Comparison of ENCODE assay signal across 1 cellular context in the genomic region with DNA sequence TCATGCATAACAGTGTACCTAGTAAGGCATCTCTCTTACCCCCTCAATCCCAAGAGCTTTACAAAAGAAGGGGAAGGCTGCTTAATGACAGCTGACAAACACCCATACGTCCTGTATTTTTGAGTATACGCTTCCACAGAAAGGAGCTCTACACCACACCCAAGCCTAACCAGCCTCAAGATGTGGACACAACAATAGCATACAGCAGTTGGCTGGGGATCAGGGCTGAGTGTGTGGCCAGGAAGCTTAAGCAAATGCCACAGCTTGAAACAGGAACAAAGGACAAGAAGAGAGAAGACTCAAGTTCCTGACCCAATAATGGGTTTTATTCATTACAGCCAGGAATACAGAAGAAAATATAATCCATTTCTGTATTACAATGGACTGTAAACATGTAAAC.
TF ChIP-seq lines count a peak whose summit lies in the region.

No MANE protein-coding gene starts in this region.

TF ChIP-seq in GM23338, 12 proteins besides CTCF, POLR2A, EP300 and RAD21 (continued from another document):
- TF ChIP-seq, protein P1, sequence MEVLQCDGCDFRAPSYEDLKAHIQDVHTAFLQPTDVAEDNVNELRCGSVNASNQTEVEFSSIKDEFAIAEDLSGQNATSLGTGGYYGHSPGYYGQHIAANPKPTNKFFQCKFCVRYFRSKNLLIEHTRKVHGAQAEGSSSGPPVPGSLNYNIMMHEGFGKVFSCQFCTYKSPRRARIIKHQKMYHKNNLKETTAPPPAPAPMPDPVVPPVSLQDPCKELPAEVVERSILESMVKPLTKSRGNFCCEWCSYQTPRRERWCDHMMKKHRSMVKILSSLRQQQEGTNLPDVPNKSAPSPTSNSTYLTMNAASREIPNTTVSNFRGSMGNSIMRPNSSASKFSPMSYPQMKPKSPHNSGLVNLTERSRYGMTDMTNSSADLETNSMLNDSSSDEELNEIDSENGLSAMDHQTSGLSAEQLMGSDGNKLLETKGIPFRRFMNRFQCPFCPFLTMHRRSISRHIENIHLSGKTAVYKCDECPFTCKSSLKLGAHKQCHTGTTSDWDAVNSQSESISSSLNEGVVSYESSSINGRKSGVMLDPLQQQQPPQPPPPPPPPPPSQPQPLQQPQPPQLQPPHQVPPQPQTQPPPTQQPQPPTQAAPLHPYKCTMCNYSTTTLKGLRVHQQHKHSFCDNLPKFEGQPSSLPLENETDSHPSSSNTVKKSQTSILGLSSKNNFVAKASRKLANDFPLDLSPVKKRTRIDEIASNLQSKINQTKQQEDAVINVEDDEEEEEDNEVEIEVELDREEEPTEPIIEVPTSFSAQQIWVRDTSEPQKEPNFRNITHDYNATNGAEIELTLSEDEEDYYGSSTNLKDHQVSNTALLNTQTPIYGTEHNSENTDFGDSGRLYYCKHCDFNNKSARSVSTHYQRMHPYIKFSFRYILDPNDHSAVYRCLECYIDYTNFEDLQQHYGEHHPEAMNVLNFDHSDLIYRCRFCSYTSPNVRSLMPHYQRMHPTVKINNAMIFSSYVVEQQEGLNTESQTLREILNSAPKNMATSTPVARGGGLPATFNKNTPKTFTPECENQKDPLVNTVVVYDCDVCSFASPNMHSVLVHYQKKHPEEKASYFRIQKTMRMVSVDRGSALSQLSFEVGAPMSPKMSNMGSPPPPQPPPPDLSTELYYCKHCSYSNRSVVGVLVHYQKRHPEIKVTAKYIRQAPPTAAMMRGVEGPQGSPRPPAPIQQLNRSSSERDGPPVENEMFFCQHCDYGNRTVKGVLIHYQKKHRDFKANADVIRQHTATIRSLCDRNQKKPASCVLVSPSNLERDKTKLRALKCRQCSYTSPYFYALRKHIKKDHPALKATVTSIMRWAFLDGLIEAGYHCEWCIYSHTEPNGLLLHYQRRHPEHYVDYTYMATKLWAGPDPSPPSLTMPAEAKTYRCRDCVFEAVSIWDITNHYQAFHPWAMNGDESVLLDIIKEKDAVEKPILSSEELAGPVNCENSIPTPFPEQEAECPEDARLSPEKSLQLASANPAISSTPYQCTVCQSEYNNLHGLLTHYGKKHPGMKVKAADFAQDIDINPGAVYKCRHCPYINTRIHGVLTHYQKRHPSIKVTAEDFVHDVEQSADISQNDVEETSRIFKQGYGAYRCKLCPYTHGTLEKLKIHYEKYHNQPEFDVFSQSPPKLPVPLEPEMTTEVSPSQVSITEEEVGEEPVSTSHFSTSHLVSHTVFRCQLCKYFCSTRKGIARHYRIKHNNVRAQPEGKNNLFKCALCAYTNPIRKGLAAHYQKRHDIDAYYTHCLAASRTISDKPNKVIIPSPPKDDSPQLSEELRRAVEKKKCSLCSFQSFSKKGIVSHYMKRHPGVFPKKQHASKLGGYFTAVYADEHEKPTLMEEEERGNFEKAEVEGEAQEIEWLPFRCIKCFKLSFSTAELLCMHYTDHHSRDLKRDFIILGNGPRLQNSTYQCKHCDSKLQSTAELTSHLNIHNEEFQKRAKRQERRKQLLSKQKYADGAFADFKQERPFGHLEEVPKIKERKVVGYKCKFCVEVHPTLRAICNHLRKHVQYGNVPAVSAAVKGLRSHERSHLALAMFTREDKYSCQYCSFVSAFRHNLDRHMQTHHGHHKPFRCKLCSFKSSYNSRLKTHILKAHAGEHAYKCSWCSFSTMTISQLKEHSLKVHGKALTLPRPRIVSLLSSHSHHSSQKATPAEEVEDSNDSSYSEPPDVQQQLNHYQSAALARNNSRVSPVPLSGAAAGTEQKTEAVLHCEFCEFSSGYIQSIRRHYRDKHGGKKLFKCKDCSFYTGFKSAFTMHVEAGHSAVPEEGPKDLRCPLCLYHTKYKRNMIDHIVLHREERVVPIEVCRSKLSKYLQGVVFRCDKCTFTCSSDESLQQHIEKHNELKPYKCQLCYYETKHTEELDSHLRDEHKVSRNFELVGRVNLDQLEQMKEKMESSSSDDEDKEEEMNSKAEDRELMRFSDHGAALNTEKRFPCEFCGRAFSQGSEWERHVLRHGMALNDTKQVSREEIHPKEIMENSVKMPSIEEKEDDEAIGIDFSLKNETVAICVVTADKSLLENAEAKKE (CRISPR knock-in tag; IDR thresholded peaks at IDR 0.05), result no peak
- TF ChIP-seq JUNB (IDR thresholded peaks at IDR 0.05; ENCODE audit: unreplicated experiment), result no peak
- TF ChIP-seq, protein P2, sequence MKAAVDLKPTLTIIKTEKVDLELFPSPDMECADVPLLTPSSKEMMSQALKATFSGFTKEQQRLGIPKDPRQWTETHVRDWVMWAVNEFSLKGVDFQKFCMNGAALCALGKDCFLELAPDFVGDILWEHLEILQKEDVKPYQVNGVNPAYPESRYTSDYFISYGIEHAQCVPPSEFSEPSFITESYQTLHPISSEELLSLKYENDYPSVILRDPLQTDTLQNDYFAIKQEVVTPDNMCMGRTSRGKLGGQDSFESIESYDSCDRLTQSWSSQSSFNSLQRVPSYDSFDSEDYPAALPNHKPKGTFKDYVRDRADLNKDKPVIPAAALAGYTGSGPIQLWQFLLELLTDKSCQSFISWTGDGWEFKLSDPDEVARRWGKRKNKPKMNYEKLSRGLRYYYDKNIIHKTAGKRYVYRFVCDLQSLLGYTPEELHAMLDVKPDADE (IDR thresholded peaks at IDR 0.05), result no peak
